24 cellular contexts compared by ENCODE assay signal in the genomic region with DNA sequence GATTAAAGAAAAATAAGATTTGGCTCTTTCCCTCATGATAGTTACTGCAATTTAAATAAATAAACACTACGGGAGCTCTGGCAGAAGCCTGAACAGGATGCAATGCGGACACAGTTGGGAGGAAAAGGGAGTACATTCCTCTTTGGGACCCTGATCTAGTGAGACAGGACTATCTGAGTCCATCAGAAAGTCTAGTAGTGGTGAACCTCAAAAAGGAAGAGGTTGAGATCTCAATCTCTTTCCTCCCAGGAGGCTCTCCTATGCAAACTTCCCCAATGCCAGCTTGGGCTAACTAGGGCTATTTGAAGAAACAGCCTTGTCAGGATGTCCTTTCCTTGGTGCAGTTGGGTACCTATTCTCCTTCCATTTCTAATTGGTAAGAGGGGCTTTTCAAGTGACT.
"Had no signal": no experiment of that assay in that cellular context is flagged by ENCODE, and none has a peak within 500 bp of the region (broad histone marks: within the 10 kb centered on the region; RNA-seq: fewer than 3 reads in every experiment).

No MANE protein-coding gene starts in this region.

- H3K27ac Mint-ChIP-seq: activated T-cell treated with anti-CD3 and anti-CD28 coated beads, Interleukin-2, amount 50 U/mL, for 72 hours; effector memory CD8-positive, alpha-beta T cell; mesothelial cell of epicardium; naive thymus-derived CD8-positive, alpha-beta T cell; neural progenitor cell; stimulated activated memory B cell treated with anti-CD40 and anti-IgM and Interleukin-4, amounts not matched to agents 10 μg/mL and 1 μg/mL and 100 μg/mL, for 72 hours; type B pancreatic cell had no signal

- H3K4me2 ChIP-seq: neural progenitor cell, smooth muscle cell had no signal

- H3K36me3 Mint-ChIP-seq: activated naive CD4-positive, alpha-beta T cell treated with anti-CD3 and anti-CD28 coated beads, Interleukin-2, amount 10 ng/mL, durations not matched to agents 7 days and 5 days; mesothelial cell of epicardium; naive thymus-derived CD8-positive, alpha-beta T cell; neural progenitor cell; stimulated activated memory B cell treated with anti-CD40 and anti-IgM and Interleukin-4, amounts not matched to agents 10 μg/mL and 1 μg/mL and 100 μg/mL, for 72 hours; type B pancreatic cell had no signal

- H3K9ac ChIP-seq: neural progenitor cell had no signal

- H3K27ac ChIP-seq: body of pancreas, cardiac muscle cell, dorsolateral prefrontal cortex, left ventricle myocardium inferior, neural progenitor cell, sigmoid colon, vagina had no signal

- DNase-seq: activated CD4-positive, alpha-beta T cell treated with anti-CD3 and anti-CD28 coated beads for 4 hours; activated CD4-positive, alpha-beta T cell treated with anti-CD3 and anti-CD28 coated beads, Interleukin-2, amount 50 U/mL, for 48 hours; activated CD4-positive, CD25-positive, alpha-beta regulatory T cell; activated effector memory CD4-positive, alpha-beta T cell treated with Interleukin-2 at 50 U/mL for 16 hours; activated naive CD4-positive, alpha-beta T cell treated with anti-CD3 and anti-CD28 coated beads, Interleukin-2, amount 10 ng/mL, durations not matched to agents 7 days and 5 days; activated T-cell treated with anti-CD3 and anti-CD28 coated beads, Interleukin-2, amount 50 U/mL, for 72 hours; anterior cingulate cortex; body of pancreas; dorsolateral prefrontal cortex; effector memory CD8-positive, alpha-beta T cell; glutamatergic neuron; hypothalamus; left ventricle myocardium inferior; naive thymus-derived CD8-positive, alpha-beta T cell; sigmoid colon; stimulated activated CD4-positive, alpha-beta T cell treated with anti-CD3 and anti-CD28 coated beads, Interleukin-15, amount 100 ng/mL, for 24 hours had no signal

- H2AFZ ChIP-seq: neural progenitor cell had no signal

- H3K4me3 ChIP-seq: body of pancreas, cardiac muscle cell, dorsolateral prefrontal cortex, left ventricle myocardium inferior, neural progenitor cell, sigmoid colon, smooth muscle cell, vagina had no signal

- H3K27me3 ChIP-seq: body of pancreas, dorsolateral prefrontal cortex, neural progenitor cell, sigmoid colon, vagina had no signal

- H3K36me3 ChIP-seq: cardiac muscle cell, left ventricle myocardium inferior, neural progenitor cell, sigmoid colon, vagina had no signal

- ATAC-seq: activated T-cell treated with anti-CD3 and anti-CD28 coated beads, Interleukin-2, amount 50 U/mL, for 72 hours; body of pancreas; effector memory CD8-positive, alpha-beta T cell; esophagus mucosa; naive thymus-derived CD8-positive, alpha-beta T cell; stimulated activated memory B cell treated with anti-CD40 and anti-IgM and Interleukin-4, amounts not matched to agents 10 μg/mL and 1 μg/mL and 100 μg/mL, for 72 hours had no signal

- H3K9me3 ChIP-seq: body of pancreas, left ventricle myocardium inferior, sigmoid colon, vagina had no signal

- H3K9me3 Mint-ChIP-seq: activated naive CD4-positive, alpha-beta T cell treated with anti-CD3 and anti-CD28 coated beads, Interleukin-2, amount 10 ng/mL, durations not matched to agents 7 days and 5 days; activated T-cell treated with anti-CD3 and anti-CD28 coated beads, Interleukin-2, amount 50 U/mL, for 72 hours; effector memory CD8-positive, alpha-beta T cell; mesothelial cell of epicardium; naive thymus-derived CD8-positive, alpha-beta T cell; neural progenitor cell; stimulated activated memory B cell treated with anti-CD40 and anti-IgM and Interleukin-4, amounts not matched to agents 10 μg/mL and 1 μg/mL and 100 μg/mL, for 72 hours; type B pancreatic cell had no signal
